2 cellular contexts compared by ENCODE assay signal in the genomic region with DNA sequence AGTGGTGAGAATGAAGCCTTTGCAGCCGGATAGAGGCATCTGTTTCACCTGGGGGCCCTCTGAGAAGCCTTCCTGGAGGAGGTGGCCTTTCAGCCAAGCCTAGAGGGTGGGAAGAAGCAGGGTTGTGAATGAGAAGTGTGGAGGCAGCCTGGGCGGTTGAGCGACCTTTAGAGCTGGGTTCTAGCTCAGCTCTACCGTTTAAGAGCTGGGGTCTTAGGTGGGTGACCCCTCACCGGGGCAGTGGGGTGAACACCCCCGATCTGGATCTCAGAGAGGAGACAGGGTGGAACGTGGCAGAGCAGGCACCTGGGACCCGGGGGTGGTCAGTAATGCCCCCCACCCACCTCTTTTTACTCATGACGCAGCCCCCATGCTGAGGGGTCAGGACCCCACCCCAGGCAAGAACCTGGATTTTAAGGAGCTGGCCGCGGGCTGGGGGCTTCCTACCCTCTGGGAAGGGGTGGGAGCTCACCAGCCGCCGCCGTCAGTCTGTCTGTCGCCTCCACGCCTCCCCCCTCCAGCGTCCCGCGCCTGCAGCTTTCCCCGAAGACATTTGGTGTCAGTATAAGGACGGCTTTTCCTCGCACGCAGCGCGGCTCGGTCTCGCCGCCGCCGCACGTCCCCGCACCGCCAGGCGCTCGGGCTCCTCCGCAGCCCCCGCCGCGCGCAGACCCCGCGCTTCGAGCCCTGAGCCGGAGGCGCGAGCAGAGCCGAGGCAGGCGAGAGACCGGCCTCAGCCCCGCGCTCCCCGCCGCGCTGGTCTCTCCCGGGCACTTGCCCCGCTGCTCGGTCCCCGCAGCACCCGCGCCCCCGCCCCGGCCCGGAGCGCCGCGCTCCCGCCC.
A peak's percentile ranks its signal among the peaks of the same experiment; 100 is the strongest.
TF ChIP-seq lines count a peak whose summit lies in the region.

No MANE protein-coding gene starts in this region.

TF ChIP-seq in Ishikawa, 13 proteins besides CTCF, POLR2A, EP300 and RAD21:
- TF ChIP-seq ZBTB7A (IDR thresholded peaks at IDR 0.05; ENCODE audit: low read depth) = peak; percentile 31; the same call in 1 of the 2 replicates
- no peak for TF ChIP-seq TCF12 (IDR thresholded peaks at IDR 0.05; ENCODE audit: low read depth)
- TF ChIP-seq, protein P1, sequence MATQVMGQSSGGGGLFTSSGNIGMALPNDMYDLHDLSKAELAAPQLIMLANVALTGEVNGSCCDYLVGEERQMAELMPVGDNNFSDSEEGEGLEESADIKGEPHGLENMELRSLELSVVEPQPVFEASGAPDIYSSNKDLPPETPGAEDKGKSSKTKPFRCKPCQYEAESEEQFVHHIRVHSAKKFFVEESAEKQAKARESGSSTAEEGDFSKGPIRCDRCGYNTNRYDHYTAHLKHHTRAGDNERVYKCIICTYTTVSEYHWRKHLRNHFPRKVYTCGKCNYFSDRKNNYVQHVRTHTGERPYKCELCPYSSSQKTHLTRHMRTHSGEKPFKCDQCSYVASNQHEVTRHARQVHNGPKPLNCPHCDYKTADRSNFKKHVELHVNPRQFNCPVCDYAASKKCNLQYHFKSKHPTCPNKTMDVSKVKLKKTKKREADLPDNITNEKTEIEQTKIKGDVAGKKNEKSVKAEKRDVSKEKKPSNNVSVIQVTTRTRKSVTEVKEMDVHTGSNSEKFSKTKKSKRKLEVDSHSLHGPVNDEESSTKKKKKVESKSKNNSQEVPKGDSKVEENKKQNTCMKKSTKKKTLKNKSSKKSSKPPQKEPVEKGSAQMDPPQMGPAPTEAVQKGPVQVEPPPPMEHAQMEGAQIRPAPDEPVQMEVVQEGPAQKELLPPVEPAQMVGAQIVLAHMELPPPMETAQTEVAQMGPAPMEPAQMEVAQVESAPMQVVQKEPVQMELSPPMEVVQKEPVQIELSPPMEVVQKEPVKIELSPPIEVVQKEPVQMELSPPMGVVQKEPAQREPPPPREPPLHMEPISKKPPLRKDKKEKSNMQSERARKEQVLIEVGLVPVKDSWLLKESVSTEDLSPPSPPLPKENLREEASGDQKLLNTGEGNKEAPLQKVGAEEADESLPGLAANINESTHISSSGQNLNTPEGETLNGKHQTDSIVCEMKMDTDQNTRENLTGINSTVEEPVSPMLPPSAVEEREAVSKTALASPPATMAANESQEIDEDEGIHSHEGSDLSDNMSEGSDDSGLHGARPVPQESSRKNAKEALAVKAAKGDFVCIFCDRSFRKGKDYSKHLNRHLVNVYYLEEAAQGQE (IDR thresholded peaks at IDR 0.05; ENCODE audit: low read depth) = no peak

TF ChIP-seq in endothelial cell of umbilical vein, 7 proteins besides CTCF, POLR2A, EP300 and RAD21:
- TF ChIP-seq FOS (IDR thresholded peaks at IDR 0.05; ENCODE audit: borderline replicate concordance, insufficient read depth, low read length) (no peak), EZH2 (IDR thresholded peaks at IDR 0.05; ENCODE audit: borderline replicate concordance, low read depth, low read length, severe bottlenecking) (peak; percentile 88)
